In genomic region chr6:2911171-2911570, GRCh38 we compare ENCODE assay signal across 13 cellular contexts. TPM values are rescaled to one million over a fixed set of nuclear protein-coding genes. Genes with fewer than 3 reads are reported as not detected.
DNase-seq lines count a peak whose midpoint lies in the region; ATAC-seq and TF ChIP-seq lines count a peak whose summit lies in the region.
"Had no signal": no experiment of that assay in that cellular context is flagged by ENCODE, and none has a peak within 500 bp of the region (broad histone marks: within the 10 kb centered on the region; RNA-seq: fewer than 3 reads in every experiment).

No MANE protein-coding gene starts in this region.

- RAD21 ChIA-PET in HCT116 (lab: Charles Lee; ENCODE audit: low non-redundant PET in 1 of 2, low total read pairs in 2 of 2, uncharacterized antibody in 2 of 2, unreplicated experiment in 2 of 2), result interaction anchor here (0.6 to 1.3 kb wide), 5 partner anchors 57 to 120 kb away, joined by 3 to 7 read pairs (median 4); partner anchors contain the start of gene SERPINB1 (in 1 of the 2)

- no peak for TF ChIP-seq CTCF in HCT116 (IDR thresholded peaks at IDR 0.05 in 2 of 3, conservative IDR thresholded peaks at IDR 0.05 in 1 of 3; ENCODE audit: borderline replicate concordance in 1 of 3, insufficient read depth in 1 of 3, low read depth in 2 of 3, low read length in 2 of 3)
- TF ChIP-seq CTCF in sigmoid colon (IDR thresholded peaks at IDR 0.05), result no peak

- H2AFZ ChIP-seq in HCT116 (ENCODE audit: low read depth, low read length, poor library complexity, severe bottlenecking), result peak overlapping the region; percentile 47

- peak; percentile 70 for ATAC-seq in GM18907 (IDR thresholded peaks at IDR 0.05; ENCODE audit: unreplicated experiment)
- no peak for ATAC-seq in HCT116
- no peak for ATAC-seq in left ventricle myocardium superior

- H3K9ac ChIP-seq in HCT116 (ENCODE audit: low read length), result no peak overlapping the region

- no peaks in the 10 kb centered on the region for H3K79me2 ChIP-seq in HCT116 (ENCODE audit: insufficient read depth, low read length)

- no peaks in the 10 kb centered on the region for H4K20me1 ChIP-seq in HCT116 (ENCODE audit: insufficient read depth)

- CTCF ChIA-PET in HCT116 (lab: Charles Lee), result interaction anchor here (0.6 to 1.6 kb wide), 9 partner anchors 21 to 173 kb away, joined by 3 to 14 read pairs (median 4); partner anchors contain the start of genes NQO2 and SERPINB1

- WGBS in sigmoid colon, 2 donors, result 64 to 83% methylated on average over 4 of the region's 4 CpGs

- H3K9me2 ChIP-seq in HCT116 (ENCODE audit: insufficient read depth), result no peaks in the 10 kb centered on the region

- no peaks in the 10 kb centered on the region for H3K36me3 Mint-ChIP-seq in activated T-helper 2 cell treated with anti-CD3 and anti-CD28 coated beads, Interferon-gamma antibody, Interleukin-2, Interleukin-4, amounts not matched to agents 10 μg/mL and 5 μg/mL and 100 μg/mL, durations not matched to agents 14 hours and 24 hours and 36 hours (ENCODE audit: low read depth)
- H3K36me3 Mint-ChIP-seq: CD4-positive, alpha-beta memory T cell had no signal

- H3K4me2 ChIP-seq in HCT116 (ENCODE audit: low read length), result no peak overlapping the region

- BruUV-seq in HCT116 (replicated peaks; lab: Mats Ljungman, UMichigan), result no TSS peak

- no peak for TF ChIP-seq EP300 in sigmoid colon (IDR thresholded peaks at IDR 0.05)

- no peak for TF ChIP-seq RAD21 in HCT116 (IDR thresholded peaks at IDR 0.05; ENCODE audit: low read depth)

- intact Hi-C loops in HCT116 (cut with micrococcal nuclease), result loop anchor here (1.0 kb wide), 2 partner anchors 65 to 120 kb away; no protein-coding TSS in a partner anchor
- intact Hi-C loops in sigmoid colon (cut with DNase I), result no loop called here
- intact Hi-C loops in activated T-helper 2 cell treated with anti-CD3 and anti-CD28 coated beads, Interferon-gamma antibody, Interleukin-2, Interleukin-4, amounts not matched to agents 10 μg/mL and 5 μg/mL and 100 μg/mL, durations not matched to agents 14 hours and 24 hours and 36 hours (cut with micrococcal nuclease), result loop anchor here (1.0 kb wide), 1 partner anchor 65 kb away; no protein-coding TSS in a partner anchor
- intact Hi-C loops in left ventricle myocardium superior (cut with micrococcal nuclease), result no loop called here

- H3K4me1 ChIP-seq in HCT116 (ENCODE audit: control insufficient read depth in 1 of 2, insufficient read depth in 2 of 2, low read length in 2 of 2) (peaks cover 0 to 20% of the 10 kb centered on the region in 2 experiments; a peak in 2 of 4 replicates), sigmoid colon (no peaks in the 10 kb centered on the region)
- H3K4me1 ChIP-seq: adrenal gland had no signal

- H3K27me3 Mint-ChIP-seq in activated T-helper 2 cell treated with anti-CD3 and anti-CD28 coated beads, Interferon-gamma antibody, Interleukin-2, Interleukin-4, amounts not matched to agents 10 μg/mL and 5 μg/mL and 100 μg/mL, durations not matched to agents 14 hours and 24 hours and 36 hours (ENCODE audit: low read depth), result no peaks in the 10 kb centered on the region
- H3K27me3 Mint-ChIP-seq: CD4-positive, alpha-beta memory T cell had no signal

- no peak for TF ChIP-seq POLR2A in HCT116 (IDR thresholded peaks at IDR 0.05; ENCODE audit: borderline replicate concordance, extremely low read depth, insufficient read depth, insufficient read length)
- no peak for TF ChIP-seq POLR2A in sigmoid colon (IDR thresholded peaks at IDR 0.05)

- H3K9me3 ChIP-seq in HCT116 (ENCODE audit: control insufficient read depth in 1 of 2, insufficient read depth in 1 of 2, low read depth in 1 of 2, low read length in 2 of 2) (no peaks in the 10 kb centered on the region), sigmoid colon (no peaks in the 10 kb centered on the region)
- H3K9me3 ChIP-seq: adrenal gland had no signal

- POLR2A ChIA-PET in HCT116 (lab: Charles Lee), result interaction anchor here (1.0 to 1.1 kb wide), 3 partner anchors 8 to 69 kb away, joined by 3 to 4 read pairs (median 3); partner anchors contain the start of genes SERPINB1 and SERPINB9

- H3K27ac Mint-ChIP-seq in activated T-helper 2 cell treated with anti-CD3 and anti-CD28 coated beads, Interferon-gamma antibody, Interleukin-2, Interleukin-4, amounts not matched to agents 10 μg/mL and 5 μg/mL and 100 μg/mL, durations not matched to agents 14 hours and 24 hours and 36 hours, result no peak overlapping the region

- H3K9me3 Mint-ChIP-seq in activated T-helper 2 cell treated with anti-CD3 and anti-CD28 coated beads, Interferon-gamma antibody, Interleukin-2, Interleukin-4, amounts not matched to agents 10 μg/mL and 5 μg/mL and 100 μg/mL, durations not matched to agents 14 hours and 24 hours and 36 hours, result no peaks in the 10 kb centered on the region
- H3K9me3 Mint-ChIP-seq: CD4-positive, alpha-beta memory T cell had no signal

- H3K4me1 Mint-ChIP-seq in activated T-helper 2 cell treated with anti-CD3 and anti-CD28 coated beads, Interferon-gamma antibody, Interleukin-2, Interleukin-4, amounts not matched to agents 10 μg/mL and 5 μg/mL and 100 μg/mL, durations not matched to agents 14 hours and 24 hours and 36 hours (ENCODE audit: low read depth), result peaks cover 37% of the 10 kb centered on the region

- no peak overlapping the region for H3K4me3 ChIP-seq in HCT116 (replicated peaks in 1 of 2; ENCODE audit: low read depth in 1 of 2, low read length in 2 of 2)
- H3K4me3 ChIP-seq in sigmoid colon, result no peak overlapping the region
- H3K4me3 ChIP-seq: adrenal gland, dorsolateral prefrontal cortex had no signal

- H3K27ac ChIP-seq in HCT116 (ENCODE audit: low read depth, low read length) (no peak overlapping the region), sigmoid colon (no peak overlapping the region)
- H3K27ac ChIP-seq: adrenal gland, dorsolateral prefrontal cortex had no signal

- H3K27me3 ChIP-seq in HCT116 (ENCODE audit: insufficient read depth, low read length) (no peaks in the 10 kb centered on the region), sigmoid colon (no peaks in the 10 kb centered on the region)
- H3K27me3 ChIP-seq: adrenal gland, dorsolateral prefrontal cortex had no signal

- no peak for DNase-seq in HCT116 (ENCODE audit: low read depth, low spot score)
- peak; percentile 34 for DNase-seq in NAMALWA (ENCODE audit: low spot score)
- DNase-seq in islet precursor cell, result peak; percentile 54
- no peak for DNase-seq in sigmoid colon
- no peak for DNase-seq in NCI-H526 (lab: John Stamatoyannopoulos, UW)
- no peak for DNase-seq in activated T-helper 2 cell treated with anti-CD3 and anti-CD28 coated beads, Interferon-gamma antibody, Interleukin-2, Interleukin-4, amounts not matched to agents 10 μg/mL and 5 μg/mL and 100 μg/mL, durations not matched to agents 14 hours and 24 hours and 36 hours (ENCODE audit: low spot score)
- DNase-seq in left ventricle myocardium superior, result no peak
- DNase-seq: left cardiac atrium, NCI-H2081 treated with DMSO at 0.1 percent for 48 hours had no signal

- no peak overlapping the region for H3K4me3 Mint-ChIP-seq in activated T-helper 2 cell treated with anti-CD3 and anti-CD28 coated beads, Interferon-gamma antibody, Interleukin-2, Interleukin-4, amounts not matched to agents 10 μg/mL and 5 μg/mL and 100 μg/mL, durations not matched to agents 14 hours and 24 hours and 36 hours (ENCODE audit: low read depth)
- H3K4me3 Mint-ChIP-seq: CD4-positive, alpha-beta memory T cell had no signal

- H3K36me3 ChIP-seq in HCT116 (ENCODE audit: control insufficient read depth in 1 of 2, insufficient read depth in 2 of 2, low read length in 2 of 2) (no peaks in the 10 kb centered on the region), sigmoid colon (no peaks in the 10 kb centered on the region)
- H3K36me3 ChIP-seq: adrenal gland had no signal

TF ChIP-seq in HCT116, 20 proteins besides CTCF, POLR2A, EP300 and RAD21:
- TF ChIP-seq, protein P1, sequence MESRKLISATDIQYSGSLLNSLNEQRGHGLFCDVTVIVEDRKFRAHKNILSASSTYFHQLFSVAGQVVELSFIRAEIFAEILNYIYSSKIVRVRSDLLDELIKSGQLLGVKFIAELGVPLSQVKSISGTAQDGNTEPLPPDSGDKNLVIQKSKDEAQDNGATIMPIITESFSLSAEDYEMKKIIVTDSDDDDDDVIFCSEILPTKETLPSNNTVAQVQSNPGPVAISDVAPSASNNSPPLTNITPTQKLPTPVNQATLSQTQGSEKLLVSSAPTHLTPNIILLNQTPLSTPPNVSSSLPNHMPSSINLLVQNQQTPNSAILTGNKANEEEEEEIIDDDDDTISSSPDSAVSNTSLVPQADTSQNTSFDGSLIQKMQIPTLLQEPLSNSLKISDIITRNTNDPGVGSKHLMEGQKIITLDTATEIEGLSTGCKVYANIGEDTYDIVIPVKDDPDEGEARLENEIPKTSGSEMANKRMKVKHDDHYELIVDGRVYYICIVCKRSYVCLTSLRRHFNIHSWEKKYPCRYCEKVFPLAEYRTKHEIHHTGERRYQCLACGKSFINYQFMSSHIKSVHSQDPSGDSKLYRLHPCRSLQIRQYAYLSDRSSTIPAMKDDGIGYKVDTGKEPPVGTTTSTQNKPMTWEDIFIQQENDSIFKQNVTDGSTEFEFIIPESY (IDR thresholded peaks at IDR 0.05; ENCODE audit: extremely low read depth, insufficient replicate concordance, low read length), result no peak
- TF ChIP-seq SP1 (IDR thresholded peaks at IDR 0.05; ENCODE audit: low read depth), result no peak
- no peak for TF ChIP-seq SIN3A (IDR thresholded peaks at IDR 0.05; ENCODE audit: low read depth)
- TF ChIP-seq TCF7L2 (IDR thresholded peaks at IDR 0.05; ENCODE audit: borderline replicate concordance, extremely low read depth, insufficient read depth, insufficient read length), result no peak
- TF ChIP-seq ELF1 (IDR thresholded peaks at IDR 0.05; ENCODE audit: borderline replicate concordance, low read depth), result no peak
- no peak for TF ChIP-seq FOSL1 (IDR thresholded peaks at IDR 0.05; ENCODE audit: low read depth)
- TF ChIP-seq SRF (IDR thresholded peaks at IDR 0.05; ENCODE audit: low read depth), result no peak

RNA-seq across cellular contexts. Expression of gene SERPINB9, which starts 8.1 kb away (rescaled TPM):
- total RNA-seq in HCT116 (2021; ENCODE audit: unreplicated experiment) (31.5 TPM), sigmoid colon (1 to 10 TPM; 5.0 to 7.5 (median 6.1) TPM), left ventricle myocardium superior (2.9 TPM)
- polyA plus RNA-seq in HCT116 (2012), result 18.2 and 23.9 TPM in 2 replicates
- 10 to 100 TPM in 1 of 3 donors, 1 to 10 TPM in 2; 2.3 to 16.2 (median 2.4) TPM for polyA plus RNA-seq in sigmoid colon
- total RNA-seq in activated T-helper 2 cell treated with anti-CD3 and anti-CD28 coated beads, Interferon-gamma antibody, Interleukin-2, Interleukin-4, amounts not matched to agents 10 μg/mL and 5 μg/mL and 100 μg/mL, durations not matched to agents 14 hours and 24 hours and 36 hours, result 120 and 123 TPM in 2 replicates

Comparison
In these comparisons a context has a peak if more than half of its experiments do, and no peak if none do; other contexts are left out.
1. DNase-seq: peak in NAMALWA (single experiment) and islet precursor cell (single experiment); none in HCT116 (single experiment), sigmoid colon (single experiment), NCI-H526 (0 of 2), activated T-helper 2 cell treated with anti-CD3 and anti-CD28 coated beads, Interferon-gamma antibody, Interleukin-2, Interleukin-4, amounts not matched to agents 10 μg/mL and 5 μg/mL and 100 μg/mL, durations not matched to agents 14 hours and 24 hours and 36 hours (single experiment) and left ventricle myocardium superior (single experiment).
2. intact Hi-C loops: an anchor here in HCT116 (1.0 kb wide) and activated T-helper 2 cell treated with anti-CD3 and anti-CD28 coated beads, Interferon-gamma antibody, Interleukin-2, Interleukin-4, amounts not matched to agents 10 μg/mL and 5 μg/mL and 100 μg/mL, durations not matched to agents 14 hours and 24 hours and 36 hours (1.0 kb wide); none called in sigmoid colon and left ventricle myocardium superior.